In genomic region chr3:81218023-81218422, GRCh38 we compare ENCODE assay signal across 10 cellular contexts.
DNase-seq lines count a peak whose midpoint lies in the region; ATAC-seq and TF ChIP-seq lines count a peak whose summit lies in the region.
"Had no signal": no experiment of that assay in that cellular context is flagged by ENCODE, and none has a peak within 500 bp of the region (broad histone marks: within the 10 kb centered on the region; RNA-seq: fewer than 3 reads in every experiment).

No MANE protein-coding gene starts in this region.

- no peak overlapping the region for H3K27ac ChIP-seq in right lobe of liver
- H3K27ac ChIP-seq in esophagus squamous epithelium = no peak overlapping the region
- H3K27ac ChIP-seq in CD8-positive, alpha-beta memory T cell (ENCODE audit: low read depth, low read length) = no peak overlapping the region
- no peak overlapping the region for H3K27ac ChIP-seq in Peyer's patch
- H3K27ac ChIP-seq: SJSA1 had no signal

- no peaks in the 10 kb centered on the region for H3K27me3 Mint-ChIP-seq in WTC11 (ENCODE audit: low read depth)
- no peaks in the 10 kb centered on the region for H3K27me3 Mint-ChIP-seq in CD8-positive, alpha-beta memory T cell

- H3K4me1 ChIP-seq in right lobe of liver (no peaks in the 10 kb centered on the region), esophagus squamous epithelium (no peaks in the 10 kb centered on the region), Peyer's patch (no peaks in the 10 kb centered on the region)
- no peaks in the 10 kb centered on the region for H3K4me1 ChIP-seq in CD8-positive, alpha-beta memory T cell (ENCODE audit: insufficient read depth, low read length)
- H3K4me1 ChIP-seq: SJSA1 had no signal

- H3K27me3 ChIP-seq in right lobe of liver (no peaks in the 10 kb centered on the region), esophagus squamous epithelium (no peaks in the 10 kb centered on the region), Peyer's patch (no peaks in the 10 kb centered on the region)
- no peaks in the 10 kb centered on the region for H3K27me3 ChIP-seq in CD8-positive, alpha-beta memory T cell (ENCODE audit: insufficient read depth, low read length, poor library complexity, severe bottlenecking)
- H3K27me3 ChIP-seq: SJSA1 had no signal

- DNase-seq in EL (peak; percentile 22), WTC11 (ENCODE audit: low spot score) (peak; percentile 19), right lobe of liver (no peak), esophagus squamous epithelium (lab: John Stamatoyannopoulos, UW) (no peak), Peyer's patch (no peak)
- no peak for DNase-seq in CD8-positive, alpha-beta memory T cell
- DNase-seq: effector CD8-positive, alpha-beta T cell had no signal

- WGBS in right lobe of liver (ENCODE audit: insufficient coverage, low coverage, low lambda C conversion rate, missing lambda C conversion rate) = 0% methylated on average over 1 of the region's 1 CpG
- 4 to 6% methylated on average over 1 of the region's 1 CpG for WGBS in esophagus squamous epithelium, 2 donors

- H3K9me3 ChIP-seq in right lobe of liver (no peaks in the 10 kb centered on the region), esophagus squamous epithelium (no peaks in the 10 kb centered on the region), Peyer's patch (no peaks in the 10 kb centered on the region)
- no peaks in the 10 kb centered on the region for H3K9me3 ChIP-seq in CD8-positive, alpha-beta memory T cell (ENCODE audit: low read length)
- H3K9me3 ChIP-seq: SJSA1 had no signal

- H3K9me3 Mint-ChIP-seq in WTC11 = no peaks in the 10 kb centered on the region
- peaks cover 0 to 16% (median 7%) of the 10 kb centered on the region in 5 donors for H3K9me3 Mint-ChIP-seq in CD8-positive, alpha-beta memory T cell

- TF ChIP-seq POLR2A in right lobe of liver (IDR thresholded peaks at IDR 0.05) (no peak), esophagus squamous epithelium (IDR thresholded peaks at IDR 0.05) (no peak), Peyer's patch (IDR thresholded peaks at IDR 0.05) (no peak)

- H3K4me3 ChIP-seq in right lobe of liver (no peak overlapping the region), esophagus squamous epithelium (no peak overlapping the region), Peyer's patch (no peak overlapping the region)
- no peak overlapping the region for H3K4me3 ChIP-seq in CD8-positive, alpha-beta memory T cell (ENCODE audit: low read length)
- H3K4me3 ChIP-seq: SJSA1 had no signal

- no peak overlapping the region for H3K4me3 Mint-ChIP-seq in WTC11
- H3K4me3 Mint-ChIP-seq in CD8-positive, alpha-beta memory T cell = no peak overlapping the region

- H3K36me3 Mint-ChIP-seq in WTC11 = no peaks in the 10 kb centered on the region
- no peaks in the 10 kb centered on the region for H3K36me3 Mint-ChIP-seq in CD8-positive, alpha-beta memory T cell

- H3K36me3 ChIP-seq in right lobe of liver (no peaks in the 10 kb centered on the region), esophagus squamous epithelium (no peaks in the 10 kb centered on the region), Peyer's patch (no peaks in the 10 kb centered on the region)
- H3K36me3 ChIP-seq in CD8-positive, alpha-beta memory T cell (ENCODE audit: insufficient read depth, low read length) = no peaks in the 10 kb centered on the region
- H3K36me3 ChIP-seq: SJSA1 had no signal

- ATAC-seq in HG03457 (IDR thresholded peaks at IDR 0.05; ENCODE audit: unreplicated experiment) (peak; percentile 59), WTC11 (peak; percentile 66; the same call in 1 of the 2 replicates), right lobe of liver (peak; percentile 47 to 90 (median 63)), HG02973 (IDR thresholded peaks at IDR 0.05; ENCODE audit: unreplicated experiment) (no peak)

- no peak for TF ChIP-seq CTCF in WTC11 (IDR thresholded peaks at IDR 0.05)
- peak; percentile 39 to 61 (median 47) for TF ChIP-seq CTCF in right lobe of liver (IDR thresholded peaks at IDR 0.05)
- no peak for TF ChIP-seq CTCF in esophagus squamous epithelium (IDR thresholded peaks at IDR 0.05)
- TF ChIP-seq CTCF in Peyer's patch (IDR thresholded peaks at IDR 0.05) = peak in 3 of 6 experiments; percentile 28 to 43 (median 36)

- CTCF ChIA-PET in WTC11 (lab: Charles Lee) = no interaction called here
- CTCF ChIA-PET in CD8-positive, alpha-beta memory T cell (lab: Charles Lee) = no interaction called here

- intact Hi-C loops in right lobe of liver (cut with DNase I) (no loop called here), esophagus squamous epithelium (cut with DNase I) (no loop called here)

- H3K4me1 Mint-ChIP-seq in WTC11 = no peaks in the 10 kb centered on the region
- H3K4me1 Mint-ChIP-seq in CD8-positive, alpha-beta memory T cell = no peaks in the 10 kb centered on the region

- H3K27ac Mint-ChIP-seq in WTC11 = no peak overlapping the region
- no peak overlapping the region for H3K27ac Mint-ChIP-seq in CD8-positive, alpha-beta memory T cell

- POLR2A ChIA-PET in WTC11 (lab: Charles Lee) = no interaction called here
- POLR2A ChIA-PET in CD8-positive, alpha-beta memory T cell (lab: Charles Lee) = no interaction called here

TF ChIP-seq in WTC11, 78 proteins besides CTCF, POLR2A, EP300 and RAD21:
- no peak for TF ChIP-seq EMX1 (CRISPR knock-in tag; IDR thresholded peaks at IDR 0.05)

Comparison
In these comparisons a context has a peak if more than half of its experiments do, and no peak if none do; other contexts are left out.
1. DNase-seq: peak in EL (single experiment) and WTC11 (single experiment); none in right lobe of liver (0 of 3), esophagus squamous epithelium (single experiment), CD8-positive, alpha-beta memory T cell (0 of 5) and Peyer's patch (0 of 3).
2. CTCF ChIP-seq: peak in right lobe of liver (4 of 4); none in WTC11 (single experiment) and esophagus squamous epithelium (0 of 6).